17 cellular contexts compared by ENCODE assay signal in the genomic region with DNA sequence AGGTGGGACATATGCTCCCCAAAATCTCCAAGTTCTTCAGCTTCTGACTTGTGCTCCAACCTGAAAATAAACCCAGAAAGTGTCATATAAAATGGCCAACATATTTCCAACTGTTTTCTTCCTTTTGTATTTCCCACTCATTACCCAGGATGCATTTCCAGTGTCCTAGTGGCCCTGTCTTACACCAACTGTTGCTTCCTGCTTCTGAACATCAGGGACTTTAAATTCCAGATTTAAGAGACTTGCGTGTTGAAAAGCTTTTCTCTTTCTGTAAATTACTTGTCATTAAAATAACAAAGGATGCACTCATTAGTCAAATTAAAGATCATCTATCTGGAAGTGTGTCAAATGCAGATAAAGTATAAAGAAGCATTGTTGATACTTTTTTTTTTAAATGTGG. TPM values are rescaled to one million over a fixed set of nuclear protein-coding genes. Genes with fewer than 3 reads are reported as not detected.
DNase-seq lines count a peak whose midpoint lies in the region; ATAC-seq, FAIRE-seq and TF ChIP-seq lines count a peak whose summit lies in the region.
"Had no signal": no experiment of that assay in that cellular context is flagged by ENCODE, and none has a peak within 500 bp of the region (broad histone marks: within the 10 kb centered on the region; RNA-seq: fewer than 3 reads in every experiment).

No MANE protein-coding gene starts in this region.

- H3K4me3 ChIP-seq in left ventricle myocardium inferior (no peak overlapping the region), right cardiac atrium (ENCODE audit: low read length) (no peak overlapping the region), pancreas (no peak overlapping the region)
- H3K4me3 ChIP-seq: BLaER1, GM12878, GM23248 had no signal

- H3K27ac Mint-ChIP-seq in WTC11 = peak overlapping the region; percentile 68; the same call in 1 of the 2 replicates
- H3K27ac Mint-ChIP-seq in activated T-cell treated with anti-CD3 and anti-CD28 coated beads, Interleukin-2, amount 50 U/mL, for 72 hours = no peak overlapping the region
- H3K27ac Mint-ChIP-seq: CD4-positive, CD25-positive, alpha-beta regulatory T cell had no signal

- TF ChIP-seq CTCF in left ventricle myocardium inferior (IDR thresholded peaks at IDR 0.05; ENCODE audit: borderline replicate concordance) (no peak), WTC11 (IDR thresholded peaks at IDR 0.05) (no peak), pancreas (IDR thresholded peaks at IDR 0.05) (no peak)

- H3K27me3 ChIP-seq in left ventricle myocardium inferior (ENCODE audit: low read depth) (no peaks in the 10 kb centered on the region), right cardiac atrium (ENCODE audit: control insufficient read depth, insufficient read depth) (no peaks in the 10 kb centered on the region), pancreas (peaks cover 0 to 4% (median 0%) of the 10 kb centered on the region in 4 donors)

- FAIRE-seq in pancreas (lab: Jason Lieb, UNC) = peak; percentile 91
- FAIRE-seq: GM12878, GM18507 had no signal

- CTCF ChIA-PET in WTC11 (lab: Charles Lee) = interaction anchor here (1.1 kb wide), 1 partner anchor 20 kb away, joined by 3 read pairs; a partner anchor contains a TSS

- WGBS in right cardiac atrium = 62% methylated on average over 1 of the region's 1 CpG
- 51 to 78% methylated on average over 1 of the region's 1 CpG for WGBS in pancreas, 2 donors

- no peak overlapping the region for H3K4me3 Mint-ChIP-seq in WTC11
- no peak overlapping the region for H3K4me3 Mint-ChIP-seq in activated T-cell treated with anti-CD3 and anti-CD28 coated beads, Interleukin-2, amount 50 U/mL, for 72 hours
- H3K4me3 Mint-ChIP-seq: CD4-positive, CD25-positive, alpha-beta regulatory T cell had no signal

- no peak for ATAC-seq in right cardiac atrium
- no peak for ATAC-seq in WTC11
- no peak for ATAC-seq in pancreas
- no peak for ATAC-seq in activated T-cell treated with anti-CD3 and anti-CD28 coated beads, Interleukin-2, amount 50 U/mL, for 72 hours (replicated peaks in 1 of 2)
- ATAC-seq: GM12878 had no signal

- DNase-seq in left ventricle myocardium inferior (no peak), right cardiac atrium (no peak), WTC11 (ENCODE audit: low spot score) (no peak), pancreas (no peak), NCI-H2107 treated with DMSO at 0.1 percent for 48 hours (lab: John Stamatoyannopoulos, UW; ENCODE audit: unreplicated experiment) (no peak), NCI-H748 (lab: John Stamatoyannopoulos, UW; ENCODE audit: unreplicated experiment) (no peak), anterior cingulate cortex (lab: John Stamatoyannopoulos, UW) (no peak)
- no peak for DNase-seq in activated T-cell treated with anti-CD3 and anti-CD28 coated beads, Interleukin-2, amount 50 U/mL, for 72 hours
- DNase-seq: AML-193; CD4-positive, CD25-positive, alpha-beta regulatory T cell; DMS79; GM23248; H7 had no signal

- POLR2A ChIA-PET in WTC11 (lab: Charles Lee) = interaction anchor here (0.6 kb wide), 1 partner anchor 20 kb away, joined by 4 read pairs; a partner anchor contains a TSS

- no peaks in the 10 kb centered on the region for H3K36me3 Mint-ChIP-seq in WTC11
- no peaks in the 10 kb centered on the region for H3K36me3 Mint-ChIP-seq in activated T-cell treated with anti-CD3 and anti-CD28 coated beads, Interleukin-2, amount 50 U/mL, for 72 hours (ENCODE audit: insufficient read depth in 2 of 2)
- H3K36me3 Mint-ChIP-seq: CD4-positive, CD25-positive, alpha-beta regulatory T cell had no signal

- no peaks in the 10 kb centered on the region for H3K36me3 ChIP-seq in left ventricle myocardium inferior
- H3K36me3 ChIP-seq in pancreas = no peaks in the 10 kb centered on the region
- H3K36me3 ChIP-seq: BLaER1 had no signal

- H3K27ac ChIP-seq in left ventricle myocardium inferior (replicated peaks) (peak overlapping the region; percentile 12), right cardiac atrium (ENCODE audit: low read length) (no peak overlapping the region), pancreas (peak overlapping the region in 1 of 4 donors; percentile 8)
- H3K27ac ChIP-seq: 22Rv1, BLaER1, GM23248 had no signal

- intact Hi-C loops in left ventricle myocardium inferior (cut with micrococcal nuclease) = no loop called here
- intact Hi-C loops in right cardiac atrium (cut with DNase I) = no loop called here
- intact Hi-C loops in pancreas (cut with DNase I) = no loop called here

- H3K27me3 Mint-ChIP-seq in WTC11 (ENCODE audit: low read depth) = no peaks in the 10 kb centered on the region
- peaks cover 3% of the 10 kb centered on the region for H3K27me3 Mint-ChIP-seq in activated T-cell treated with anti-CD3 and anti-CD28 coated beads, Interleukin-2, amount 50 U/mL, for 72 hours (ENCODE audit: low read depth)

- H3K4me1 ChIP-seq in left ventricle myocardium inferior = peaks cover 15% of the 10 kb centered on the region
- peaks cover 8% of the 10 kb centered on the region for H3K4me1 ChIP-seq in right cardiac atrium (ENCODE audit: control insufficient read depth, insufficient read depth, low read length)
- H3K4me1 ChIP-seq in pancreas = peaks cover 0 to 6% (median 0%) of the 10 kb centered on the region in 3 donors
- H3K4me1 ChIP-seq: BLaER1 had no signal

- no peaks in the 10 kb centered on the region for H3K9me3 Mint-ChIP-seq in WTC11
- H3K9me3 Mint-ChIP-seq in activated T-cell treated with anti-CD3 and anti-CD28 coated beads, Interleukin-2, amount 50 U/mL, for 72 hours = no peaks in the 10 kb centered on the region

- peaks cover 66% of the 10 kb centered on the region for H3K4me1 Mint-ChIP-seq in WTC11
- H3K4me1 Mint-ChIP-seq in activated T-cell treated with anti-CD3 and anti-CD28 coated beads, Interleukin-2, amount 50 U/mL, for 72 hours (ENCODE audit: low read depth) = no peaks in the 10 kb centered on the region
- H3K4me1 Mint-ChIP-seq: CD4-positive, CD25-positive, alpha-beta regulatory T cell had no signal

- no peaks in the 10 kb centered on the region for H3K9me3 ChIP-seq in left ventricle myocardium inferior (replicated peaks)
- H3K9me3 ChIP-seq in right cardiac atrium (ENCODE audit: control insufficient read depth, low read length) = no peaks in the 10 kb centered on the region
- H3K9me3 ChIP-seq in pancreas = no peaks in the 10 kb centered on the region
- H3K9me3 ChIP-seq: BLaER1 had no signal

TF ChIP-seq in WTC11, 78 proteins besides CTCF, POLR2A, EP300 and RAD21:
- no peak for TF ChIP-seq SOX15 (CRISPR knock-in tag; IDR thresholded peaks at IDR 0.05)
- no peak for TF ChIP-seq CREM (CRISPR knock-in tag; IDR thresholded peaks at IDR 0.05)
- TF ChIP-seq KAT7 (CRISPR knock-in tag; IDR thresholded peaks at IDR 0.05; ENCODE audit: borderline replicate concordance) = no peak
- no peak for TF ChIP-seq NFYB (CRISPR knock-in tag; conservative IDR thresholded peaks at IDR 0.05; ENCODE audit: low read depth)
- TF ChIP-seq PRRX2 (CRISPR knock-in tag; IDR thresholded peaks at IDR 0.05) = no peak
- TF ChIP-seq, protein P1, sequence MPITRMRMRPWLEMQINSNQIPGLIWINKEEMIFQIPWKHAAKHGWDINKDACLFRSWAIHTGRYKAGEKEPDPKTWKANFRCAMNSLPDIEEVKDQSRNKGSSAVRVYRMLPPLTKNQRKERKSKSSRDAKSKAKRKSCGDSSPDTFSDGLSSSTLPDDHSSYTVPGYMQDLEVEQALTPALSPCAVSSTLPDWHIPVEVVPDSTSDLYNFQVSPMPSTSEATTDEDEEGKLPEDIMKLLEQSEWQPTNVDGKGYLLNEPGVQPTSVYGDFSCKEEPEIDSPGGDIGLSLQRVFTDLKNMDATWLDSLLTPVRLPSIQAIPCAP (CRISPR knock-in tag; IDR thresholded peaks at IDR 0.05) = no peak
TF ChIP-seq in WTC11: peak in this region for 0.

RNA-seq across cellular contexts. Expression of a gene that starts 19.9 kb away (rescaled TPM):
- total RNA-seq in left ventricle myocardium inferior (9.4 TPM), right cardiac atrium (10 to 100 TPM; 20.1 to 39.9 (median 23.1) TPM), WTC11 (2021) (40.1 to 52.2 TPM (median 45.4 TPM) in 3 replicates), pancreas (10 to 100 TPM in 2 of 6 donors, 1 to 10 TPM in 4; 3.9 to 19.2 (median 5.3) TPM)
- polyA plus RNA-seq in right cardiac atrium (4.1 TPM), pancreas (1 to 10 TPM; 3.3 to 3.5 TPM)
- 1 to 10 TPM in 1 of 2 donors, under 1 TPM in 1; 0.60 to 1.1 TPM for total RNA-seq in activated T-cell treated with anti-CD3 and anti-CD28 coated beads, Interleukin-2, amount 50 U/mL, for 72 hours
- total RNA-seq: CD4-positive, CD25-positive, alpha-beta regulatory T cell had no signal
- polyA plus RNA-seq: CD4-positive, CD25-positive, alpha-beta regulatory T cell had no signal
